ENCODE assay signal across 8 cellular contexts in the genomic region with DNA sequence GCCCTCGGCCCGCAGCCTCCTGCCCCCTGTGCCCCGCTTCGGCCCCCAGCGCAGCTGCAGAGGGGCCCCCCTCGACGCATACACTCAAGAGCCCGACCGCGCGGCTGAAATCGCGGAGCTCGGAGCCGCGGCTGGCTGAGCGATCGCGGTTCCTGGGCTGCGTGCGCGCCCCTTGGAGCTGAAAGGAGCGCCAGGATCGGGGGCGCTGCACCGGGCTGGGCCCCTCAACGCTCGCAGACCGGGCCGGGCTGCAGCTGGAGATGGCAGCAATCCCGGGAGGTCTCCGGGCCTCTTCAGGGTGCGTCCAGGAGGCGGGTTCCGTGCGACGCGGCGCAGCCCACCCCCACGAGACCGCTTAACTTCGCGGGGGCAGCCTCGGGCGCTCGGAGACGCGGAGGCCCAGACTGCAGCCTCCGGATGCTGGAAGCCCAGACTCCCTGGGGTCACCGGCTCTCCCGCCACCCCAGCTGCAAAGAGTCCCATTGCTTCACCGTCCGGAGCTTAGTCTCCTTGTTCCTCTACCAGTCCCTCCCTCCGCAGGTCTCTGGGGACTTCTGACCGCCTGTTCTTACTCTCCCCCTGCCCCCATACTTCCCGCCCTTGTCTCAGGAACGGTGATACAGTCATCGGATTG.
DNase-seq lines count a peak whose midpoint lies in the region; ATAC-seq and TF ChIP-seq lines count a peak whose summit lies in the region.

No MANE protein-coding gene starts in this region.

- intact Hi-C loops in left lung (cut with DNase I): no loop called here
- intact Hi-C loops in transverse colon (cut with DNase I; ENCODE audit: low total_unique reads): no loop called here

- in situ Hi-C loops in transverse colon (cut with MboI; ENCODE audit: low pct_ligation_motif_present in 1 of 4, low pct_unique_long_range_greater_than_20kb in 1 of 4, low sequenced_read_pairs in 3 of 4): no loop called here

- H3K4me1 ChIP-seq in left lung (peaks cover 10 to 25% of the 10 kb centered on the region in 2 donors), transverse colon (peaks cover 0 to 13% (median 11%) of the 10 kb centered on the region in 4 donors)

- TF ChIP-seq POLR2A in transverse colon (IDR thresholded peaks at IDR 0.05): no peak

- no peak overlapping the region for H3K27ac ChIP-seq in left lung
- H3K27ac ChIP-seq in transverse colon: no peak overlapping the region

- DNase-seq in NCI-H146 (lab: John Stamatoyannopoulos, UW) (peak; percentile 18), NCI-H146 treated with DMSO at 0.1 percent for 48 hours (lab: John Stamatoyannopoulos, UW; ENCODE audit: unreplicated experiment) (no peak), HuH-7 (ENCODE audit: low spot score) (peak; percentile 51), astrocyte of the hippocampus (ENCODE audit: low read depth, low spot score) (peak; percentile 50), left lung (no peak), transverse colon (no peak), CD1c-positive myeloid dendritic cell (ENCODE audit: extremely low spot score) (no peak), hippocampal formation (lab: John Stamatoyannopoulos, UW) (no peak)

- peak; percentile 12 for ATAC-seq in left lung

- peak overlapping the region; percentile 14 to 22 for H3K4me3 ChIP-seq in left lung
- H3K4me3 ChIP-seq in transverse colon: peak overlapping the region in 3 of 4 donors; percentile 9 to 47 (median 26)

- H3K27me3 ChIP-seq in left lung (peaks cover 15 to 45% of the 10 kb centered on the region in 2 donors), transverse colon (peaks cover 49% of the 10 kb centered on the region)

- WGBS in transverse colon (ENCODE audit: low coverage in 1 of 2), 2 donors: 0 to 15% methylated on average over 4 to 31 of the region's 58 CpGs

- TF ChIP-seq EP300 in transverse colon (IDR thresholded peaks at IDR 0.05; ENCODE audit: low read depth): no peak

- no peaks in the 10 kb centered on the region for H3K36me3 ChIP-seq in left lung
- no peaks in the 10 kb centered on the region for H3K36me3 ChIP-seq in transverse colon

- TF ChIP-seq CTCF in left lung (IDR thresholded peaks at IDR 0.05) (no peak), transverse colon (IDR thresholded peaks at IDR 0.05) (no peak)

- H3K9me3 ChIP-seq in left lung (no peaks in the 10 kb centered on the region), transverse colon (no peaks in the 10 kb centered on the region)

Comparison
In these comparisons a context has a peak if more than half of its experiments do, and no peak if none do; other contexts are left out.
1. DNase-seq: peak in NCI-H146 (single experiment), HuH-7 (single experiment) and astrocyte of the hippocampus (single experiment); none in NCI-H146 treated with DMSO at 0.1 percent for 48 hours (single experiment), left lung (0 of 2), transverse colon (single experiment), CD1c-positive myeloid dendritic cell (single experiment) and hippocampal formation (0 of 2).